In the genomic region with DNA sequence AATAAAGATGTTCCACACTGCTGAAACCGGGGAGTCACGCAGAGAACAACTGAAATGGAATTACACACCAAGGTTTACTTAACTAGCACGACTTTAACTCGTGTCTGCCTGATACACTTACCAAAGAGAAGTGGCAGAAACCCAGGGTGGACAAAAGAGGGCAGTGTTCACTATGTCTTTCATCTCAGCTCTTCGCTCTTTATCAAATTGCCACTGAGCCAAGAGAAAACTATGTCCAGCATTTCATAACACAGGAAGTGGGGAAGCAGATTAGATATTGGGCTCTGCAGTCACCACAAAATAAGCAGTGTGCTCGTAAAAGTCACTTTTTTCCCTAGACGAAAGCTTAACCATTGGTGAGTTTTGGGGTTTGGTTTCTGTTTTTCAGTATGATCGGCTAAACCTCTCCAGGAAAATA, we compare ENCODE assay signal across 8 cellular contexts.
DNase-seq lines count a peak whose midpoint lies in the region; ATAC-seq, FAIRE-seq and TF ChIP-seq lines count a peak whose summit lies in the region.

No MANE protein-coding gene starts in this region.

- no peak overlapping the region for H3K27ac ChIP-seq in MM.1S (ENCODE audit: low read length)
- no peak overlapping the region for H3K27ac ChIP-seq in endothelial cell of umbilical vein (ENCODE audit: insufficient read depth, low read depth, low read length)
- peak overlapping the region; percentile 51 to 82 for H3K27ac ChIP-seq in aorta (ENCODE audit: low read depth in 1 of 2, low read length in 2 of 2)

- no peaks in the 10 kb centered on the region for H3K9me3 ChIP-seq in MM.1S (replicated peaks; ENCODE audit: insufficient read depth, low read length)
- H3K9me3 ChIP-seq in endothelial cell of umbilical vein (replicated peaks; ENCODE audit: control insufficient read depth, insufficient read depth, low read length), result no peaks in the 10 kb centered on the region
- H3K9me3 ChIP-seq in aorta (ENCODE audit: control insufficient read depth, low read length), result no peaks in the 10 kb centered on the region

- TF ChIP-seq CTCF in AG04449 (IDR thresholded peaks at IDR 0.05; ENCODE audit: insufficient read depth, low read length, missing control alignments), result peak; percentile 65
- TF ChIP-seq CTCF in GM12872 (IDR thresholded peaks at IDR 0.05; ENCODE audit: insufficient read depth, low read depth, low read length), result peak; percentile 73
- TF ChIP-seq CTCF in MM.1S (IDR thresholded peaks at IDR 0.05; ENCODE audit: low read length), result peak; percentile 57
- TF ChIP-seq CTCF in endothelial cell of umbilical vein (IDR thresholded peaks at IDR 0.05; ENCODE audit: extremely low read depth in 1 of 2, insufficient read depth in 1 of 2, low read depth in 1 of 2, low read length in 2 of 2), result peak; percentile 77 to 85

- H3K79me2 ChIP-seq in MM.1S (ENCODE audit: low read length), result no peaks in the 10 kb centered on the region
- H3K79me2 ChIP-seq in endothelial cell of umbilical vein (ENCODE audit: control insufficient read depth, insufficient read depth, low read length), result no peaks in the 10 kb centered on the region

- H3K36me3 ChIP-seq in MM.1S (replicated peaks; ENCODE audit: insufficient read depth, low read length) (no peaks in the 10 kb centered on the region), endothelial cell of umbilical vein (ENCODE audit: control insufficient read depth in 2 of 2, extremely low read depth in 1 of 2, insufficient read depth in 2 of 2, low read length in 2 of 2) (no peaks in the 10 kb centered on the region), aorta (ENCODE audit: control insufficient read depth in 1 of 2, insufficient read depth in 2 of 2, low read length in 1 of 2) (no peaks in the 10 kb centered on the region)

- no peaks in the 10 kb centered on the region for H3K4me1 ChIP-seq in MM.1S (ENCODE audit: low read length)
- H3K4me1 ChIP-seq in endothelial cell of umbilical vein (ENCODE audit: control insufficient read depth, extremely low read depth, insufficient read depth, low read length), result peaks cover 3% of the 10 kb centered on the region
- peaks cover 2 to 4% of the 10 kb centered on the region in 2 donors for H3K4me1 ChIP-seq in aorta (ENCODE audit: control insufficient read depth in 1 of 2, insufficient read depth in 2 of 2, low read length in 2 of 2)

- H3K4me3 ChIP-seq in AG04449 (ENCODE audit: low read depth, low read length) (peak overlapping the region; percentile 28), MM.1S (ENCODE audit: low read length) (no peak overlapping the region), endothelial cell of umbilical vein (replicated peaks in 1 of 3; ENCODE audit: insufficient read depth in 1 of 3, low read depth in 1 of 3, low read length in 3 of 3) (no peak overlapping the region), aorta (ENCODE audit: low read length in 2 of 2) (peak overlapping the region; percentile 54 to 76)

- peak; percentile 96 for FAIRE-seq in endothelial cell of umbilical vein (lab: Jason Lieb, UNC)

- no peaks in the 10 kb centered on the region for H4K20me1 ChIP-seq in MM.1S (ENCODE audit: insufficient read depth, low read length)
- H4K20me1 ChIP-seq in endothelial cell of umbilical vein (replicated peaks; ENCODE audit: control insufficient read depth, extremely low read depth, insufficient read depth, low read length), result no peaks in the 10 kb centered on the region

- H3K9me2 ChIP-seq in MM.1S (replicated peaks; ENCODE audit: insufficient read depth, low read length), result no peaks in the 10 kb centered on the region

- DNase-seq in AG04449 (ENCODE audit: low read depth, low spot score) (peak; percentile 79), MM.1S (peak; percentile 29), SK-MEL-5 (ENCODE audit: low read depth, low spot score) (peak; percentile 85), endothelial cell of umbilical vein (ENCODE audit: low read depth, low spot score) (peak; percentile 87), middle frontal gyrus (ENCODE audit: extremely low spot score, low spot score) (peak; percentile 32), aorta (no peak)
- DNase-seq in activated T-cell treated with anti-CD3 and anti-CD28 coated beads, Interleukin-2, amount 50 U/mL, for 48 hours, result no peak

- H3K27me3 ChIP-seq in MM.1S (replicated peaks; ENCODE audit: insufficient read depth, low read length) (no peaks in the 10 kb centered on the region), endothelial cell of umbilical vein (ENCODE audit: control insufficient read depth in 2 of 2, insufficient read depth in 2 of 2, low read length in 2 of 2) (peaks cover 26% of the 10 kb centered on the region in 2 experiments), aorta (ENCODE audit: control insufficient read depth in 1 of 2, insufficient read depth in 2 of 2, low read length in 1 of 2) (no peaks in the 10 kb centered on the region)

- no TSS peak for BruUV-seq in endothelial cell of umbilical vein (replicated peaks; lab: Mats Ljungman, UMichigan)

- no peaks in the 10 kb centered on the region for H3F3A ChIP-seq in MM.1S (ENCODE audit: insufficient read depth, low read length)

- WGBS in aorta, 2 donors, result 0 to 1% methylated on average over 8 of the region's 8 CpGs

- ATAC-seq in aorta (ENCODE audit: low FRiP score), result peak; percentile 89

- no peak for TF ChIP-seq POLR2A in endothelial cell of umbilical vein (IDR thresholded peaks at IDR 0.05; ENCODE audit: low read depth, low read length)

- dilution Hi-C loops in endothelial cell of umbilical vein (cut with MboI; ENCODE audit: extremely low pct_ligation_motif_present, low sequenced_read_pairs), result no loop called here

- no peak overlapping the region for H3K9ac ChIP-seq in MM.1S (ENCODE audit: low read length)
- no peak overlapping the region for H3K9ac ChIP-seq in endothelial cell of umbilical vein (replicated peaks; ENCODE audit: extremely low read depth, insufficient read depth, low read length)

- no peak overlapping the region for H3K4me2 ChIP-seq in MM.1S (ENCODE audit: low read depth, low read length)
- H3K4me2 ChIP-seq in endothelial cell of umbilical vein (ENCODE audit: insufficient read depth, low read length), result peak overlapping the region; percentile 32

- in situ Hi-C loops in SK-MEL-5 (cut with HindIII; ENCODE audit: low pct_unique_long_range_greater_than_20kb, low sequenced_read_pairs), result no loop called here

- POLR2A ChIA-PET in AG04449 (lab: Yijun Ruan, JAX) (interaction anchor here (0.6 to 4.0 kb wide), 8 partner anchors 12 to 380 kb away, joined by 3 to 20 read pairs (median 4); partner anchors contain the start of gene PDGFRA), endothelial cell of umbilical vein (lab: Charles Lee) (no interaction called here)

- H2AFZ ChIP-seq in MM.1S (ENCODE audit: low read length) (no peak overlapping the region), endothelial cell of umbilical vein (ENCODE audit: low read depth, low read length) (no peak overlapping the region)

- H3K9me1 ChIP-seq in endothelial cell of umbilical vein (replicated peaks; ENCODE audit: control insufficient read depth, extremely low read depth, insufficient read depth, low read length), result no peaks in the 10 kb centered on the region

- CTCF ChIA-PET in AG04449 (lab: Yijun Ruan, JAX), result interaction anchor here (0.7 to 9.6 kb wide), 52 partner anchors 9 to 893 kb away, joined by 3 to 196 read pairs (median 4); partner anchors contain the start of gene PDGFRA
- CTCF ChIA-PET in endothelial cell of umbilical vein (lab: Charles Lee), result interaction anchor here (0.6 to 9.2 kb wide), 28 partner anchors 9 to 896 kb away, joined by 3 to 198 read pairs (median 3); partner anchors contain the start of gene PDGFRA

- intact Hi-C loops in endothelial cell of umbilical vein (cut with micrococcal nuclease) (loop anchor here (1.0 to 5.0 kb wide), 6 partner anchors 22 to 893 kb away; no protein-coding TSS in a partner anchor), aorta (cut with DNase I) (loop anchor here (2.0 to 10.0 kb wide), 4 partner anchors 20 to 714 kb away; partner anchors contain the start of gene PDGFRA (in 2 of the 2))

TF ChIP-seq in endothelial cell of umbilical vein, 7 proteins besides CTCF, POLR2A, EP300 and RAD21:
- TF ChIP-seq FOS (IDR thresholded peaks at IDR 0.05; ENCODE audit: borderline replicate concordance, insufficient read depth, low read length) (peak; percentile 12), JUN (IDR thresholded peaks at IDR 0.05; ENCODE audit: borderline replicate concordance, insufficient read depth, insufficient read length, low read depth) (no peak), GATA2 (IDR thresholded peaks at IDR 0.05; ENCODE audit: insufficient read depth, insufficient read length, low read depth, low read length) (peak; percentile 85), EZH2 (IDR thresholded peaks at IDR 0.05; ENCODE audit: borderline replicate concordance, low read depth, low read length, severe bottlenecking) (no peak), MYC (IDR thresholded peaks at IDR 0.05; ENCODE audit: low read depth, low read length) (no peak), POLR2AphosphoS5 (IDR thresholded peaks at IDR 0.05; ENCODE audit: insufficient read depth, low read depth, low read length) (no peak)
- TF ChIP-seq, protein P1, sequence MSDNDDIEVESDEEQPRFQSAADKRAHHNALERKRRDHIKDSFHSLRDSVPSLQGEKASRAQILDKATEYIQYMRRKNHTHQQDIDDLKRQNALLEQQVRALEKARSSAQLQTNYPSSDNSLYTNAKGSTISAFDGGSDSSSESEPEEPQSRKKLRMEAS (IDR thresholded peaks at IDR 0.05; ENCODE audit: insufficient read depth, insufficient read length), result no peak

Comparison
In these comparisons a context has a peak if more than half of its experiments do, and no peak if none do; other contexts are left out.
1. DNase-seq: peak in AG04449 (single experiment), MM.1S (single experiment), SK-MEL-5 (single experiment), endothelial cell of umbilical vein (single experiment) and middle frontal gyrus (single experiment); none in aorta (0 of 2) and activated T-cell treated with anti-CD3 and anti-CD28 coated beads, Interleukin-2, amount 50 U/mL, for 48 hours (0 of 2).
2. H3K4me3 ChIP-seq: peak in AG04449 (single experiment) and aorta (2 of 2); none in MM.1S (single experiment) and endothelial cell of umbilical vein (0 of 3).
3. H3K27ac ChIP-seq: peak in aorta (2 of 2); none in MM.1S (single experiment) and endothelial cell of umbilical vein (single experiment).
4. Peak in every context shown above with its lines, with median percentiles within 50 percentile points of each other: CTCF ChIP-seq.